19 cellular contexts compared by ENCODE assay signal in genomic region chr1:223084466-223084865, GRCh38. TPM values are rescaled to one million over a fixed set of nuclear protein-coding genes. Genes with fewer than 3 reads are reported as not detected.
A peak's percentile ranks its signal among the peaks of the same experiment; 100 is the strongest.
DNase-seq lines count a peak whose midpoint lies in the region; ATAC-seq and TF ChIP-seq lines count a peak whose summit lies in the region.
"Had no signal": no experiment of that assay in that cellular context is flagged by ENCODE, and none has a peak within 500 bp of the region (broad histone marks: within the 10 kb centered on the region; RNA-seq: fewer than 3 reads in every experiment).

No MANE protein-coding gene starts in this region.

- WGBS in sigmoid colon, 2 donors: 82 to 86% methylated on average over 8 of the region's 8 CpGs
- 88 to 90% methylated on average over 8 of the region's 8 CpGs for WGBS in aorta, 2 donors

- peaks cover 0 to 72% (median 62%) of the 10 kb centered on the region in 4 donors for H3K4me1 ChIP-seq in sigmoid colon
- no peaks in the 10 kb centered on the region for H3K4me1 ChIP-seq in aorta (ENCODE audit: control insufficient read depth in 1 of 2, insufficient read depth in 2 of 2, low read length in 2 of 2)
- peaks cover 2% of the 10 kb centered on the region; the same call in 1 of the 2 replicates for H3K4me1 ChIP-seq in HAP-1
- H3K4me1 ChIP-seq: BE2C had no signal

- H3K27me3 ChIP-seq in sigmoid colon (no peaks in the 10 kb centered on the region), aorta (ENCODE audit: control insufficient read depth in 1 of 2, insufficient read depth in 2 of 2, low read length in 1 of 2) (no peaks in the 10 kb centered on the region), HAP-1 (ENCODE audit: low read depth) (no peaks in the 10 kb centered on the region)
- H3K27me3 ChIP-seq: BE2C, SJSA1 had no signal

- TF ChIP-seq POLR2A in sigmoid colon (IDR thresholded peaks at IDR 0.05): no peak

- H3K27ac ChIP-seq in sigmoid colon (peak overlapping the region; percentile 45 to 87 (median 78)), aorta (ENCODE audit: low read depth in 1 of 2, low read length in 2 of 2) (no peak overlapping the region)
- H3K27ac ChIP-seq: PC-9, SJSA1 had no signal

- no peak overlapping the region for H3K4me3 ChIP-seq in sigmoid colon
- no peak overlapping the region for H3K4me3 ChIP-seq in aorta (ENCODE audit: low read length in 2 of 2)
- H3K4me3 ChIP-seq in HAP-1: no peak overlapping the region
- H3K4me3 ChIP-seq: GM23338, PC-9, SJSA1 had no signal

- no peak for ATAC-seq in left colon
- no peak for ATAC-seq in aorta (ENCODE audit: low FRiP score)
- ATAC-seq: GM23338 had no signal

- DNase-seq in DMS79 treated with DMSO at 0.1 percent for 48 hours (lab: John Stamatoyannopoulos, UW) (peak; percentile 21), DMS79 (lab: John Stamatoyannopoulos, UW) (no peak), NCI-H2171 treated with DMSO at 0.1 percent for 48 hours (lab: John Stamatoyannopoulos, UW) (peak; percentile 42), left colon (peak; percentile 10 to 55), sigmoid colon (peak; percentile 93), ecto neural progenitor cell (ENCODE audit: low spot score) (no peak), aorta (no peak), HAP-1 (ENCODE audit: low spot score in 2 of 2) (no peak)
- DNase-seq: 8988T; BE2C; Calu3; CD4-positive, alpha-beta T cell; DND-41; KBM-7; NCI-H345; NCI-H526 treated with DMSO at 0.1 percent for 48 hours; PC-9 had no signal

- no peak for TF ChIP-seq CTCF in sigmoid colon (IDR thresholded peaks at IDR 0.05)

- peak in 3 of 4 donors; percentile 92 to 96 (median 93) for TF ChIP-seq EP300 in sigmoid colon (IDR thresholded peaks at IDR 0.05)

- intact Hi-C loops in left colon (cut with DNase I, micrococcal nuclease) (loop anchor here in 1 of 2 donors (5.0 to 10.0 kb wide), 2 partner anchors 292 to 350 kb away; partner anchors contain the start of gene FAM177B), sigmoid colon (cut with DNase I) (loop anchor here (2.0 to 10.0 kb wide), 4 partner anchors 110 to 1380 kb away; no protein-coding TSS in a partner anchor), aorta (cut with DNase I) (loop anchor here in 1 of 2 donors (5.0 kb wide), 2 partner anchors 292 to 347 kb away; partner anchors contain the start of gene FAM177B)

- in situ Hi-C loops in HAP-1 (cut with MboI; ENCODE audit: low sequenced_read_pairs): loop anchor here (10.0 to 25.0 kb wide), 2 partner anchors 447 to 620 kb away; no protein-coding TSS in a partner anchor

- H3K36me3 ChIP-seq in sigmoid colon: no peaks in the 10 kb centered on the region
- no peaks in the 10 kb centered on the region for H3K36me3 ChIP-seq in aorta (ENCODE audit: control insufficient read depth in 1 of 2, insufficient read depth in 2 of 2, low read length in 1 of 2)
- H3K36me3 ChIP-seq in HAP-1 (replicated peaks): no peaks in the 10 kb centered on the region
- H3K36me3 ChIP-seq: BE2C, SJSA1 had no signal

- H3K9me3 ChIP-seq in sigmoid colon (no peaks in the 10 kb centered on the region), aorta (ENCODE audit: control insufficient read depth, low read length) (no peaks in the 10 kb centered on the region), HAP-1 (no peaks in the 10 kb centered on the region)
- H3K9me3 ChIP-seq: BE2C, SJSA1 had no signal

RNA-seq across cellular contexts. Expression of gene TLR5, which starts 58.6 kb away (rescaled TPM):
- 1 to 10 TPM; 1.3 to 3.5 TPM for total RNA-seq in left colon
- total RNA-seq in sigmoid colon: 10 to 100 TPM in 1 of 4 donors, 1 to 10 TPM in 3; 3.6 to 10.2 (median 4.3) TPM
- 1 to 10 TPM in 1 of 3 donors, under 1 TPM in 2; 0.23 to 1.9 (median 0.60) TPM for polyA plus RNA-seq in sigmoid colon
- total RNA-seq in aorta: 10 to 100 TPM in 1 of 2 donors, 1 to 10 TPM in 1; 4.9 to 20.9 TPM
- polyA plus RNA-seq in aorta: 1 to 10 TPM in 1 of 2 donors, under 1 TPM in 1; 0.20 to 2.0 TPM

Comparison
In these comparisons a context has a peak if more than half of its experiments do, and no peak if none do; other contexts are left out.
1. DNase-seq: peak in DMS79 treated with DMSO at 0.1 percent for 48 hours (single experiment), NCI-H2171 treated with DMSO at 0.1 percent for 48 hours (single experiment), left colon (2 of 2) and sigmoid colon (single experiment); none in DMS79 (single experiment), ecto neural progenitor cell (single experiment), aorta (0 of 2) and HAP-1 (0 of 2).
2. H3K27ac ChIP-seq: peak in sigmoid colon (4 of 4); none in aorta (0 of 2).